ENCODE assay signal across 1 cellular context in the genomic region with DNA sequence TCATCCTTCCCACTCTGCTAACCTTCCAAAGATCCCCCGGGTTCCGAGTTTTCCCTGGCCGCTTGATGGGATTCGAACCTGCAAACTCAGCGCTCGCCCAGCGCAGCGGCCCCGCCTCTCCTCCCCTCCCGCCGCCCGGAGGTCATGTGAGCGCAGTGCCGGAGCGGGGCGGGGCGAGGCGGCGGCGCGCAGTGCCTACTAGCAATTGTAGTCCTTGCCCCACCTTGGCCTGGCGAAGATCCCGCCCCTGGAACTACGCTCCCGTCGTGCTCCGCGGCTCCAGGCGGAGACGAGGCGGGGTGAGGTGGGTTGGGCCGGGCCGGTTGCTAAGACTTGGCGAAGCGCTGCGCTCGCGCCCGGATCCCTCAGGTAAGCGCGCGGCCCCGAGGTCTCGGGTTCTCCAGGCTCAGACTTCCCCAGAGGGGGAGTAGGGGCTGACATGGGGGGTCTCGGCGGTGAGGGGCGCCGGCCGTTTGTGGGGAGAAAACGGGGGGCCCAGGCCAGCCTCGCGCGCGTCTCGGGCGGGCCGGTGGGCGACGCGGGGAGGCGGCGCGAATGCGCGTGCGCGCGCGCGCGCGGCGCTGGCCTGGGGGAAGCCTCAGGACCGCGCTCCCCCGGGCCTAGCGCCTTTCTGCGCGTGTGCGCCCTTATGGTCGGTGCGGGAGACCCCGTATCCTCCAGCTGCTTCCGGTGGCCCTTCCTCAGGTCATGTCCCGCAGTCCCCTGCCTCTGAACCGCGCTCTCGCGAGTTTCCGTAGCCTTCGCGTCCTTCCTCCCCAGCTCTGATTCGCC.
TF ChIP-seq lines count a peak whose summit lies in the region.

A gene (plus strand): TSS at position 329 of the 792 bp plus-strand sequence. CDS start 6,649 bp downstream, outside the sequence.
A gene with protein sequence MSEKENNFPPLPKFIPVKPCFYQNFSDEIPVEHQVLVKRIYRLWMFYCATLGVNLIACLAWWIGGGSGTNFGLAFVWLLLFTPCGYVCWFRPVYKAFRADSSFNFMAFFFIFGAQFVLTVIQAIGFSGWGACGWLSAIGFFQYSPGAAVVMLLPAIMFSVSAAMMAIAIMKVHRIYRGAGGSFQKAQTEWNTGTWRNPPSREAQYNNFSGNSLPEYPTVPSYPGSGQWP (plus strand): TSS at position 329 of the 792 bp plus-strand sequence. CDS start 9,621 bp downstream, outside the sequence.

TF ChIP-seq in HepG2, 621 proteins besides CTCF, POLR2A, EP300 and RAD21 (continued from another document):
- TF ChIP-seq, protein P1, sequence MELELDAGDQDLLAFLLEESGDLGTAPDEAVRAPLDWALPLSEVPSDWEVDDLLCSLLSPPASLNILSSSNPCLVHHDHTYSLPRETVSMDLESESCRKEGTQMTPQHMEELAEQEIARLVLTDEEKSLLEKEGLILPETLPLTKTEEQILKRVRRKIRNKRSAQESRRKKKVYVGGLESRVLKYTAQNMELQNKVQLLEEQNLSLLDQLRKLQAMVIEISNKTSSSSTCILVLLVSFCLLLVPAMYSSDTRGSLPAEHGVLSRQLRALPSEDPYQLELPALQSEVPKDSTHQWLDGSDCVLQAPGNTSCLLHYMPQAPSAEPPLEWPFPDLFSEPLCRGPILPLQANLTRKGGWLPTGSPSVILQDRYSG (CRISPR knock-in tag; IDR thresholded peaks at IDR 0.05) = no peak
- TF ChIP-seq ZNF367 (CRISPR knock-in tag; IDR thresholded peaks at IDR 0.05; ENCODE audit: borderline replicate concordance) = no peak
- TF ChIP-seq SP140L (CRISPR knock-in tag; IDR thresholded peaks at IDR 0.05; ENCODE audit: borderline replicate concordance) = no peak
- TF ChIP-seq RXRA (CRISPR knock-in tag; IDR thresholded peaks at IDR 0.05) = peak; percentile 42
- TF ChIP-seq NFYB (CRISPR knock-in tag; IDR thresholded peaks at IDR 0.05) = peak; percentile 15; the same call in 1 of the 2 replicates
- TF ChIP-seq ZNF747 (CRISPR knock-in tag; IDR thresholded peaks at IDR 0.05; ENCODE audit: borderline replicate concordance) = peak; percentile 80; the same call in 1 of the 2 replicates
- peak; percentile 65; the same call in 1 of the 2 replicates for TF ChIP-seq ZNF788 (CRISPR knock-in tag; IDR thresholded peaks at IDR 0.05; ENCODE audit: borderline replicate concordance)
- TF ChIP-seq MTF2 (CRISPR knock-in tag; IDR thresholded peaks at IDR 0.05; ENCODE audit: borderline replicate concordance) = no peak
- no peak for TF ChIP-seq PITX1 (CRISPR knock-in tag; IDR thresholded peaks at IDR 0.05)
- TF ChIP-seq MED1 (CRISPR knock-in tag; IDR thresholded peaks at IDR 0.05) = peak; percentile 20
- no peak for TF ChIP-seq ATF7-NPFF (CRISPR knock-in tag; IDR thresholded peaks at IDR 0.05; ENCODE audit: low read depth)
- 0 out of 2 replicates have a peak, but pooled peaks have one; percentile 37 for TF ChIP-seq SIX4 (CRISPR knock-in tag; IDR thresholded peaks at IDR 0.05)
- 0 out of 2 replicates have a peak, but pooled peaks have one; percentile 23 for TF ChIP-seq ZNF350 (CRISPR knock-in tag; IDR thresholded peaks at IDR 0.05; ENCODE audit: borderline replicate concordance, low read depth)
- TF ChIP-seq, protein P2, sequence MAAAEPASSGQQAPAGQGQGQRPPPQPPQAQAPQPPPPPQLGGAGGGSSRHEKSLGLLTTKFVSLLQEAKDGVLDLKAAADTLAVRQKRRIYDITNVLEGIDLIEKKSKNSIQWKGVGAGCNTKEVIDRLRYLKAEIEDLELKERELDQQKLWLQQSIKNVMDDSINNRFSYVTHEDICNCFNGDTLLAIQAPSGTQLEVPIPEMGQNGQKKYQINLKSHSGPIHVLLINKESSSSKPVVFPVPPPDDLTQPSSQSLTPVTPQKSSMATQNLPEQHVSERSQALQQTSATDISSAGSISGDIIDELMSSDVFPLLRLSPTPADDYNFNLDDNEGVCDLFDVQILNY (CRISPR knock-in tag; conservative IDR thresholded peaks at IDR 0.05) = peak; percentile 87
- peak; percentile 46; the same call in 1 of the 2 replicates for TF ChIP-seq NCOR1 (IDR thresholded peaks at IDR 0.05; ENCODE audit: borderline replicate concordance, low read length)
- no peak for TF ChIP-seq ZNF121 (CRISPR knock-in tag; IDR thresholded peaks at IDR 0.05)
- peak; percentile 79 for TF ChIP-seq ZFX (CRISPR knock-in tag; IDR thresholded peaks at IDR 0.05; ENCODE audit: low read depth)
- TF ChIP-seq, protein P3, sequence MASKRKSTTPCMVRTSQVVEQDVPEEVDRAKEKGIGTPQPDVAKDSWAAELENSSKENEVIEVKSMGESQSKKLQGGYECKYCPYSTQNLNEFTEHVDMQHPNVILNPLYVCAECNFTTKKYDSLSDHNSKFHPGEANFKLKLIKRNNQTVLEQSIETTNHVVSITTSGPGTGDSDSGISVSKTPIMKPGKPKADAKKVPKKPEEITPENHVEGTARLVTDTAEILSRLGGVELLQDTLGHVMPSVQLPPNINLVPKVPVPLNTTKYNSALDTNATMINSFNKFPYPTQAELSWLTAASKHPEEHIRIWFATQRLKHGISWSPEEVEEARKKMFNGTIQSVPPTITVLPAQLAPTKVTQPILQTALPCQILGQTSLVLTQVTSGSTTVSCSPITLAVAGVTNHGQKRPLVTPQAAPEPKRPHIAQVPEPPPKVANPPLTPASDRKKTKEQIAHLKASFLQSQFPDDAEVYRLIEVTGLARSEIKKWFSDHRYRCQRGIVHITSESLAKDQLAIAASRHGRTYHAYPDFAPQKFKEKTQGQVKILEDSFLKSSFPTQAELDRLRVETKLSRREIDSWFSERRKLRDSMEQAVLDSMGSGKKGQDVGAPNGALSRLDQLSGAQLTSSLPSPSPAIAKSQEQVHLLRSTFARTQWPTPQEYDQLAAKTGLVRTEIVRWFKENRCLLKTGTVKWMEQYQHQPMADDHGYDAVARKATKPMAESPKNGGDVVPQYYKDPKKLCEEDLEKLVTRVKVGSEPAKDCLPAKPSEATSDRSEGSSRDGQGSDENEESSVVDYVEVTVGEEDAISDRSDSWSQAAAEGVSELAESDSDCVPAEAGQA (IDR thresholded peaks at IDR 0.05; ENCODE audit: low read depth) = peak; percentile 63; the same call in 1 of the 2 replicates
- TF ChIP-seq, protein P3 (CRISPR knock-in tag; IDR thresholded peaks at IDR 0.05; ENCODE audit: borderline replicate concordance) = 0 out of 2 replicates have a peak, but pooled peaks have one; percentile 61
- TF ChIP-seq TBX3 (IDR thresholded peaks at IDR 0.05; ENCODE audit: borderline replicate concordance) = peak; percentile 49; the same call in 1 of the 2 replicates
- TF ChIP-seq ZNF484 (CRISPR knock-in tag; IDR thresholded peaks at IDR 0.05; ENCODE audit: borderline replicate concordance, low read depth) = no peak
- TF ChIP-seq, protein P4, sequence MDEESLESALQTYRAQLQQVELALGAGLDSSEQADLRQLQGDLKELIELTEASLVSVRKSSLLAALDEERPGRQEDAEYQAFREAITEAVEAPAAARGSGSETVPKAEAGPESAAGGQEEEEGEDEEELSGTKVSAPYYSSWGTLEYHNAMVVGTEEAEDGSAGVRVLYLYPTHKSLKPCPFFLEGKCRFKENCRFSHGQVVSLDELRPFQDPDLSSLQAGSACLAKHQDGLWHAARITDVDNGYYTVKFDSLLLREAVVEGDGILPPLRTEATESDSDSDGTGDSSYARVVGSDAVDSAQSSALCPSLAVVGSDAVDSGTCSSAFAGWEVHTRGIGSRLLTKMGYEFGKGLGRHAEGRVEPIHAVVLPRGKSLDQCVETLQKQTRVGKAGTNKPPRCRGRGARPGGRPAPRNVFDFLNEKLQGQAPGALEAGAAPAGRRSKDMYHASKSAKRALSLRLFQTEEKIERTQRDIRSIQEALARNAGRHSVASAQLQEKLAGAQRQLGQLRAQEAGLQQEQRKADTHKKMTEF (CRISPR knock-in tag; IDR thresholded peaks at IDR 0.05) = peak; percentile 61
- TF ChIP-seq ZNF207 (IDR thresholded peaks at IDR 0.05; ENCODE audit: borderline replicate concordance) = no peak
- peak; percentile 50; the same call in 1 of the 2 replicates for TF ChIP-seq ZNF605 (CRISPR knock-in tag; IDR thresholded peaks at IDR 0.05)
- peak; percentile 92 for TF ChIP-seq NR2F6 (IDR thresholded peaks at IDR 0.05)
- peak; percentile 96 for TF ChIP-seq NR2F6 (CRISPR knock-in tag; IDR thresholded peaks at IDR 0.05)
- TF ChIP-seq ZFY (CRISPR knock-in tag; IDR thresholded peaks at IDR 0.05) = peak; percentile 88
- TF ChIP-seq GATAD1 (CRISPR knock-in tag; IDR thresholded peaks at IDR 0.05) = peak; percentile 82
- TF ChIP-seq, protein P5, sequence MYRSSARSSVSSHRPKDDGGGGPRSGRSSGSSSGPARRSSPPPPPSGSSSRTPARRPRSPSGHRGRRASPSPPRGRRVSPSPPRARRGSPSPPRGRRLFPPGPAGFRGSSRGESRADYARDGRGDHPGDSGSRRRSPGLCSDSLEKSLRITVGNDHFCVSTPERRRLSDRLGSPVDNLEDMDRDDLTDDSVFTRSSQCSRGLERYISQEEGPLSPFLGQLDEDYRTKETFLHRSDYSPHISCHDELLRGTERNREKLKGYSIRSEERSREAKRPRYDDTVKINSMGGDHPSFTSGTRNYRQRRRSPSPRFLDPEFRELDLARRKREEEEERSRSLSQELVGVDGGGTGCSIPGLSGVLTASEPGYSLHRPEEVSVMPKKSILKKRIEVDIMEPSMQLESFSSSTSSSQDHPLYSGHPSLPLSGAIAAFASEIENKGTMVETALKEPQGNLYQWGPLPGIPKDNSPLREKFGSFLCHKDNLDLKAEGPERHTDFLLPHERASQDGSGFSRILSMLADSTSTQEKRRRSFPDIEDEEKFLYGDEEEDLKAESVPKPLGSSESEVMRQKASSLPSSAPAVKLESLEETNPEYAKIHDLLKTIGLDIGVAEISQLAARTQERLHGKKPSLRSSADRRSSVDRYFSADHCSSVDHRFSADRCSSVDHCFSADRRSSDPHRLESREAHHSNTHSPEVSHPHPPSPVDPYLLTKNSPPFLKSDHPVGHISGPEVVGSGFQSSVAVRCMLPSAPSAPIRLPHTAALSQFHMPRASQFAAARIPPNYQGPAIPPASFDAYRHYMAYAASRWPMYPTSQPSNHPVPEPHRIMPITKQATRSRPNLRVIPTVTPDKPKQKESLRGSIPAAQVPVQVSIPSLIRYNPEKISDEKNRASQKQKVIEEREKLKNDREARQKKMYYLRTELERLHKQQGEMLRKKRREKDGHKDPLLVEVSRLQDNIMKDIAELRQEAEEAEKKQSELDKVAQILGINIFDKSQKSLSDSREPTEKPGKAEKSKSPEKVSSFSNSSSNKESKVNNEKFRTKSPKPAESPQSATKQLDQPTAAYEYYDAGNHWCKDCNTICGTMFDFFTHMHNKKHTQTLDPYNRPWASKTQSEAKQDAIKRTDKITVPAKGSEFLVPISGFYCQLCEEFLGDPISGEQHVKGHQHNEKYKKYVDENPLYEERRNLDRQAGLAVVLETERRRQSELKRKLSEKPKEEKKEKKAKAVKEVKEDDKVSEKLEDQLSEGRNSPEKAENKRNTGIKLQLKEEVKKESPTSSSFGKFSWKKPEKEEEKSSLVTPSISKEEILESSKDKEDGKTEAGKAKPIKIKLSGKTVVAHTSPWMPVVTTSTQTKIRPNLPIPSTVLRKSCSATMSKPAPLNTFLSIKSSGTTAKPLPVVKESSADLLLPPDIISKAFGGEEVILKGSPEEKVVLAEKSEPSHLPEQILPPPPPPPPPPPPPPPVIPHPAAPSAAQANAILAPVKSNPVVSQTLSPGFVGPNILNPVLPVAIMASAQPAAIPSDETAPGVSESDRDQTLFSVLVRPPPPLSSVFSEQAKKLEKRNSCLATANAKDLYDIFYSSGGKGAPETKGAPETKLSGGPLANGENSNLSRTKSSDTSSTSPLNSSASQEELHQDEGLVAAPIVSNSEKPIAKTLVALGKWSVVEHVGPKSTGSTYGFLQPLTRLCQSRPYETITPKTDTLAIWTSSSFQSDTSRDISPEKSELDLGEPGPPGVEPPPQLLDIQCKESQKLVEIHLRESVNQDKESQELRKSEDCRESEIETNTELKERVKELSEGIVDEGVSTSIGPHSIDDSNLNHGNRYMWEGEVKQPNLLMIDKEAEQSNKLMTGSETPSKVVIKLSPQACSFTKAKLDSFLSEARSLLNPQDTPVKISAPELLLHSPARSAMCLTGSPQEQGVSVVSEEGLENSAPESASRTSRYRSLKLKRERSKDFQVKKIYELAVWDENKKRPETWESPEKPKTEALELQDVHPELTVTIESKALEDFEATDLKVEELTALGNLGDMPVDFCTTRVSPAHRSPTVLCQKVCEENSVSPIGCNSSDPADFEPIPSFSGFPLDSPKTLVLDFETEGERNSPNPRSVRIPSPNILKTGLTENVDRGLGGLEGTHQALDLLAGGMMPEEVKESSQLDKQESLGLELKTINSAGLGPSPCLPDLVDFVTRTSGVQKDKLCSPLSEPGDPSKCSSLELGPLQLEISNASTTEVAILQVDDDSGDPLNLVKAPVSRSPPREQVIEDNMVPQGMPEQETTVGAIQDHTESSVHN (CRISPR knock-in tag; IDR thresholded peaks at IDR 0.05) = no peak
- TF ChIP-seq ZNF430 (CRISPR knock-in tag; IDR thresholded peaks at IDR 0.05) = no peak
